ENCODE assay signal across 8 cellular contexts in genomic region chr1:61157420-61157987, GRCh38.
DNase-seq lines count a peak whose midpoint lies in the region; TF ChIP-seq lines count a peak whose summit lies in the region.

No MANE protein-coding gene starts in this region.

- H3K9me3 ChIP-seq in colonic mucosa = no peaks in the 10 kb centered on the region
- no peaks in the 10 kb centered on the region for H3K9me3 ChIP-seq in tibial nerve

- H3K27me3 ChIP-seq in colonic mucosa (no peaks in the 10 kb centered on the region), tibial nerve (no peaks in the 10 kb centered on the region)

- no peak for TF ChIP-seq CTCF in colonic mucosa (IDR thresholded peaks at IDR 0.05)
- TF ChIP-seq CTCF in GM20000 (IDR thresholded peaks at IDR 0.05; ENCODE audit: extremely low read depth, missing control alignments) = no peak
- no peak for TF ChIP-seq CTCF in tibial nerve (IDR thresholded peaks at IDR 0.05)

- no peaks in the 10 kb centered on the region for H3K36me3 ChIP-seq in colonic mucosa
- H3K36me3 ChIP-seq in tibial nerve = no peaks in the 10 kb centered on the region

- H3K4me3 ChIP-seq in colonic mucosa (no peak overlapping the region), tibial nerve (no peak overlapping the region)

- WGBS in tibial nerve, 2 donors = 11 to 16% methylated on average over 3 of the region's 3 CpGs

- TF ChIP-seq POLR2A in tibial nerve (IDR thresholded peaks at IDR 0.05) = no peak

- DNase-seq in COLO829 (ENCODE audit: low spot score) (peak; percentile 31), NOMO-1 treated with dmso at 0.1 percent for 144 hours (lab: John Stamatoyannopoulos, UW; ENCODE audit: unreplicated experiment) (peak; percentile 79), epidermal melanocyte (ENCODE audit: insufficient read length, low spot score) (peak; percentile 80), non-pigmented ciliary epithelial cell (ENCODE audit: low read depth) (peak; percentile 76), NCI-H1092 treated with DMSO at 0.1 percent for 48 hours (lab: John Stamatoyannopoulos, UW) (no peak), colonic mucosa (no peak), GM20000 (ENCODE audit: low spot score) (no peak), tibial nerve (ENCODE audit: low spot score in 2 of 2) (no peak)

- H3K9ac ChIP-seq in colonic mucosa (ENCODE audit: low read depth in 2 of 2, low read length in 2 of 2) = peak overlapping the region in 1 of 2 donors; percentile 19

- intact Hi-C loops in colonic mucosa (cut with DNase I) = no loop called here

- H3K4me1 ChIP-seq in colonic mucosa = no peaks in the 10 kb centered on the region
- peaks cover 4 to 70% (median 23%) of the 10 kb centered on the region in 4 donors for H3K4me1 ChIP-seq in tibial nerve

- no peak for TF ChIP-seq EP300 in tibial nerve (IDR thresholded peaks at IDR 0.05)

- no peak overlapping the region for H3K27ac ChIP-seq in colonic mucosa
- H3K27ac ChIP-seq in tibial nerve = peak overlapping the region in 2 of 4 donors; percentile 41 to 61

Comparison
In these comparisons a context has a peak if more than half of its experiments do, and no peak if none do; other contexts are left out.
1. DNase-seq: peak in COLO829 (single experiment), NOMO-1 treated with dmso at 0.1 percent for 144 hours (single experiment), epidermal melanocyte (single experiment) and non-pigmented ciliary epithelial cell (single experiment); none in NCI-H1092 treated with DMSO at 0.1 percent for 48 hours (single experiment), colonic mucosa (single experiment), GM20000 (single experiment) and tibial nerve (0 of 2).